11 cellular contexts compared by ENCODE assay signal in genomic region chr2:18129348-18129747, GRCh38.
"Had no signal": no experiment of that assay in that cellular context is flagged by ENCODE, and none has a peak within 500 bp of the region (broad histone marks: within the 10 kb centered on the region; RNA-seq: fewer than 3 reads in every experiment).

No MANE protein-coding gene starts in this region.

- H3K4me1 ChIP-seq: HAP-1 had no signal

- H2AFZ ChIP-seq: GM23248, GM23338 had no signal

- H3K36me3 ChIP-seq: HAP-1 had no signal

- H3K4me3 ChIP-seq: GM23248, GM23338, HAP-1 had no signal

- FAIRE-seq: H1, H54 had no signal

- H3K9me3 ChIP-seq: HAP-1 had no signal

- DNase-seq: GM23248, GOT3, H7, H9, HCEC 1CT, HFFc6 had no signal

- H3K27ac ChIP-seq: GM23248 had no signal

- H3K4me2 ChIP-seq: GM23338 had no signal

- H3K9ac ChIP-seq: GM23248 had no signal

- ATAC-seq: GM23338, HCT116 had no signal
